20 cellular contexts compared by ENCODE assay signal in the genomic region with DNA sequence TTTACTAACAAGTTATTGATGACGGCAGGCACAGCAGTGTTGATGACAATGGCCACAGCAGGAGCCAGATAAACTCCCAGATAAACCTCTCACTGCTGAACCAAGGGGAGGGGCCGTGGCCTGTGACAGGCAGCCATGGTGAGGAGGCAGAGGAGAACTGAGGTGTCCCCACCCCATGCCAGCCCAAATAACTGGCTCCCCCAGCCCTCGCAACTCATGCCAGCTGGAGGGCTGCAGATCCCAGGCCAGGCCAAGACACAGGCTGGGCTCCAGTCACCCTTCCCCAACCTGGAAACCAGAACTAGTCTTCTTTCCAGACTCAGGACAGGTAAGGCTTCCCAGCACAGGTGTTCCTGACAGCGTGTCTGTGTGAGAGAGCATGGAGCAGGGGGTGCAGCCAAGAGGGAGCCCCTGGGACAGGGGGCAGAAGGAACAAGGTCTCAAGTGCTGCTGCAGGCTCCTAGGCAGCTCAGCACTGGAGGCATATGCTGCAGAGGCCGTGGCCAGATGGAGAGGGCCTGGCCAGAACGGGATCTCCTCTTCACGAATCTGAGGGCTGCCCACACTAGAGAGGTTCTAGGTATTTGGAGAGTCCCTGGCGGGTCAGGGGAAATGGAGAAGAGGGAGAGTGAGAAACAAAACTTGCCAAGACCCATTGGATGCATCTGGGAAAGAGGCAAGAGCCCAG. TPM values are rescaled to one million over a fixed set of nuclear protein-coding genes. Genes with fewer than 3 reads are reported as not detected.
DNase-seq lines count a peak whose midpoint lies in the region; ATAC-seq, FAIRE-seq and TF ChIP-seq lines count a peak whose summit lies in the region.
"Had no signal": no experiment of that assay in that cellular context is flagged by ENCODE, and none has a peak within 500 bp of the region (broad histone marks: within the 10 kb centered on the region; RNA-seq: fewer than 3 reads in every experiment).

No MANE protein-coding gene starts in this region.

- no peaks in the 10 kb centered on the region for H3K4me1 Mint-ChIP-seq in activated T-cell treated with anti-CD3 and anti-CD28 coated beads, Interleukin-2, amount 50 U/mL, for 4 hours (ENCODE audit: low read depth)
- H3K4me1 Mint-ChIP-seq in stimulated activated memory B cell treated with anti-CD40 and anti-IgM and Interleukin-4, amounts not matched to agents 10 μg/mL and 1 μg/mL and 100 μg/mL, for 72 hours, result no peaks in the 10 kb centered on the region

- ATAC-seq in activated T-cell treated with anti-CD3 and anti-CD28 coated beads, Interleukin-2, amount 50 U/mL, for 4 hours, result no peak
- no peak for ATAC-seq in K562
- ATAC-seq in stimulated activated memory B cell treated with anti-CD40 and anti-IgM and Interleukin-4, amounts not matched to agents 10 μg/mL and 1 μg/mL and 100 μg/mL, for 72 hours, result peak; percentile 40

- H3K27ac ChIP-seq in K562 (ENCODE audit: extremely low read depth, low read depth, low read length), result no peak overlapping the region
- H3K27ac ChIP-seq in mucosa of rectum (ENCODE audit: low read depth in 2 of 2, low read length in 2 of 2), result peak overlapping the region; percentile 83 to 88
- H3K27ac ChIP-seq: PC-9 had no signal

- no peaks in the 10 kb centered on the region for H3K9me1 ChIP-seq in K562 (ENCODE audit: control insufficient read depth, insufficient read depth, low read length)

- intact Hi-C loops in K562 (cut with micrococcal nuclease), result no loop called here

- H2AFZ ChIP-seq in K562 (ENCODE audit: low read depth, low read length), result no peak overlapping the region
- H2AFZ ChIP-seq: PC-9 had no signal

- TF ChIP-seq CTCF in K562 (IDR thresholded peaks at IDR 0.05 in 2 of 3, conservative IDR thresholded peaks at IDR 0.05 in 1 of 3; ENCODE audit: insufficient read depth in 2 of 3, low read depth in 1 of 3, low read length in 3 of 3), result no peak

- H3K27me3 Mint-ChIP-seq in activated T-cell treated with anti-CD3 and anti-CD28 coated beads, Interleukin-2, amount 50 U/mL, for 4 hours (ENCODE audit: low read depth), result no peaks in the 10 kb centered on the region
- peaks cover 11% of the 10 kb centered on the region for H3K27me3 Mint-ChIP-seq in stimulated activated memory B cell treated with anti-CD40 and anti-IgM and Interleukin-4, amounts not matched to agents 10 μg/mL and 1 μg/mL and 100 μg/mL, for 72 hours

- H3K79me2 ChIP-seq in K562 (ENCODE audit: control insufficient read depth, insufficient read depth, low read length), result no peaks in the 10 kb centered on the region

- no peak for TF ChIP-seq POLR2A in K562 (conservative IDR thresholded peaks at IDR 0.05)

- no peak overlapping the region for H3K4me3 ChIP-seq in K562
- H3K4me3 ChIP-seq in mucosa of rectum (ENCODE audit: low read length in 2 of 2), result no peak overlapping the region
- H3K4me3 ChIP-seq: PC-9 had no signal

- WGBS in K562 (ENCODE audit: insufficient coverage, low coverage, missing lambda C conversion rate), result 2% methylated on average over 8 of the region's 8 CpGs

- no peak overlapping the region for H3K4me3 Mint-ChIP-seq in activated T-cell treated with anti-CD3 and anti-CD28 coated beads, Interleukin-2, amount 50 U/mL, for 4 hours
- no peak overlapping the region for H3K4me3 Mint-ChIP-seq in stimulated activated memory B cell treated with anti-CD40 and anti-IgM and Interleukin-4, amounts not matched to agents 10 μg/mL and 1 μg/mL and 100 μg/mL, for 72 hours

- H3K36me3 Mint-ChIP-seq in activated T-cell treated with anti-CD3 and anti-CD28 coated beads, Interleukin-2, amount 50 U/mL, for 4 hours (ENCODE audit: insufficient read depth), result no peaks in the 10 kb centered on the region
- no peaks in the 10 kb centered on the region for H3K36me3 Mint-ChIP-seq in stimulated activated memory B cell treated with anti-CD40 and anti-IgM and Interleukin-4, amounts not matched to agents 10 μg/mL and 1 μg/mL and 100 μg/mL, for 72 hours

- in situ Hi-C loops in K562 (cut with MboI), result loop anchor here (10.0 kb wide), 1 partner anchor 244 kb away; no protein-coding TSS in a partner anchor

- no peaks in the 10 kb centered on the region for H3K9me3 Mint-ChIP-seq in activated T-cell treated with anti-CD3 and anti-CD28 coated beads, Interleukin-2, amount 50 U/mL, for 4 hours
- no peaks in the 10 kb centered on the region for H3K9me3 Mint-ChIP-seq in stimulated activated memory B cell treated with anti-CD40 and anti-IgM and Interleukin-4, amounts not matched to agents 10 μg/mL and 1 μg/mL and 100 μg/mL, for 72 hours

- no TSS peak for BruUV-seq in K562 (replicated peaks; lab: Mats Ljungman, UMichigan)

- no peak for TF ChIP-seq RAD21 in K562 (CRISPR knock-in tag; conservative IDR thresholded peaks at IDR 0.05 in 1 of 2, IDR thresholded peaks at IDR 0.05 in 1 of 2)

- no peak overlapping the region for H3K4me2 ChIP-seq in K562 (ENCODE audit: insufficient read depth, low read length)
- H3K4me2 ChIP-seq: PC-9 had no signal

- H3K27me3 ChIP-seq in K562 (ENCODE audit: control insufficient read depth in 2 of 2, insufficient read depth in 2 of 2, low read length in 2 of 2) (peaks cover 17 to 56% of the 10 kb centered on the region in 2 experiments; a peak in 4 of 5 replicates), mucosa of rectum (ENCODE audit: control insufficient read depth in 2 of 2, insufficient read depth in 2 of 2, low read length in 2 of 2) (no peaks in the 10 kb centered on the region)

- H3K27ac Mint-ChIP-seq in stimulated activated memory B cell treated with anti-CD40 and anti-IgM and Interleukin-4, amounts not matched to agents 10 μg/mL and 1 μg/mL and 100 μg/mL, for 72 hours, result no peak overlapping the region

- CTCF ChIA-PET in K562 (lab: Yijun Ruan, JAX; ENCODE audit: low intra/inter-chr PET ratio), result interaction anchor here (0.6 kb wide), 1 partner anchor 55 kb away, joined by 4 read pairs; no protein-coding TSS in a partner anchor

- H3K36me3 ChIP-seq in K562 (ENCODE audit: control insufficient read depth, insufficient read depth, low read length) (no peaks in the 10 kb centered on the region), mucosa of rectum (ENCODE audit: control insufficient read depth in 2 of 2, insufficient read depth in 2 of 2, low read length in 2 of 2) (peaks cover 2 to 3% of the 10 kb centered on the region in 2 donors)

- H3K9me3 ChIP-seq in K562 (replicated peaks; ENCODE audit: control insufficient read depth, insufficient read depth, low read depth, low read length) (no peaks in the 10 kb centered on the region), mucosa of rectum (ENCODE audit: control insufficient read depth in 2 of 2, low read length in 2 of 2) (peaks cover 2 to 9% of the 10 kb centered on the region in 2 donors)

- no peaks in the 10 kb centered on the region for H4K20me1 ChIP-seq in K562 (replicated peaks; ENCODE audit: control insufficient read depth, insufficient read depth, low read length)

- TF ChIP-seq EP300 in K562 (IDR thresholded peaks at IDR 0.05; ENCODE audit: low read length), result no peak

- peak; percentile 4 for DNase-seq in activated T-cell treated with anti-CD3 and anti-CD28 coated beads, Interleukin-2, amount 50 U/mL, for 1 hour
- no peak for DNase-seq in activated T-cell treated with anti-CD3 and anti-CD28 coated beads, Interleukin-2, amount 50 U/mL, for 4 hours
- DNase-seq in K562 (ENCODE audit: extremely low read depth in 1 of 4, low spot score in 3 of 4) (no peak), iPS-NIHi11 (ENCODE audit: low spot score) (no peak), A172 (ENCODE audit: low spot score) (no peak), middle frontal gyrus (ENCODE audit: extremely low spot score, low spot score) (no peak)
- DNase-seq: C1 segment of cervical spinal cord, EL, GOT3, KG1, NCI-H1092, NCI-H187 treated with DMSO at 0.1 percent for 48 hours, NCI-H2171, NCI-H446 treated with DMSO at 0.1 percent for 48 hours, NCI-H774, PC-9 had no signal

- H3K9ac ChIP-seq in K562 (ENCODE audit: insufficient read depth in 1 of 2, low read depth in 2 of 2, low read length in 2 of 2) (no peak overlapping the region), mucosa of rectum (ENCODE audit: low read depth in 1 of 2, low read length in 2 of 2) (no peak overlapping the region)

- FAIRE-seq in K562 (lab: Jason Lieb, UNC), result no peak
- FAIRE-seq: A204.1 had no signal

- POLR2A ChIA-PET in K562 (lab: Yijun Ruan, JAX), result no interaction called here

- H3K4me1 ChIP-seq in K562 (replicated peaks in 1 of 2; ENCODE audit: control insufficient read depth in 2 of 2, insufficient read depth in 2 of 2, low read length in 2 of 2) (peaks cover 5 to 8% of the 10 kb centered on the region in 2 experiments; a peak in 3 of 5 replicates), mucosa of rectum (ENCODE audit: control insufficient read depth in 2 of 2, insufficient read depth in 2 of 2, low read length in 2 of 2) (peaks cover 20 to 29% of the 10 kb centered on the region in 2 donors)

RNA-seq across cellular contexts. Expression of gene PLA2G4F, which starts 15.9 kb away (rescaled TPM):
- under 1 TPM in 1 of 3 donors, not detected in 2; 0.30 TPM for total RNA-seq in activated T-cell treated with anti-CD3 and anti-CD28 coated beads, Interleukin-2, amount 50 U/mL, for 4 hours
- not detected in 2 replicates for total RNA-seq in K562 (2011; cell fraction: chromatin; rRNA removed; ENCODE audit: low replicate concordance)
- total RNA-seq in K562 (2011; cell fraction: nucleolus; rRNA removed), result not detected in 2 replicates
- total RNA-seq in K562 (2011; cell fraction: nucleoplasm; rRNA removed), result not detected in 2 replicates
- not detected in 2 replicates for total RNA-seq in K562 (2014; rRNA removed)
- total RNA-seq in K562 (2014; rRNA removed; fragmentation: Illumina TruSeq; extraction: Trizol), result not detected in 2 replicates
- not detected in 2 replicates for total RNA-seq in K562 (2015; rRNA removed; fragmentation: Illumina TruSeq; extraction: Trizol)
- 0.02 TPM in 1 of 2 replicates, not detected in the other for total RNA-seq in K562 (2021)
- not detected in 2 replicates for polyA plus RNA-seq in K562 (2011; rRNA removed)
- polyA plus RNA-seq in K562 (2011; cell fraction: cytosol; rRNA removed), result not detected in 2 replicates
- polyA plus RNA-seq in K562 (2011; cell fraction: nucleus; rRNA removed), result not detected in 2 replicates
- polyA plus RNA-seq in K562 (2012), result not detected in 2 replicates
- not detected in 2 replicates for polyA plus RNA-seq in K562 (2014; fragmentation: Illumina TruSeq; extraction: Trizol)
- polyA plus RNA-seq in K562 (2014; fragmentation: Nextera tagmentation; extraction: Ambion mirVana), result not detected
- polyA plus RNA-seq in K562 (2014; rRNA removed), result not detected in 2 replicates
- not detected in 2 replicates for polyA minus RNA-seq in K562 (2011; rRNA and poly(A)+ RNA removed)
- polyA minus RNA-seq in K562 (2011; cell fraction: cytosol; rRNA and poly(A)+ RNA removed), result not detected in 2 replicates
- not detected in 2 replicates for polyA minus RNA-seq in K562 (2011; cell fraction: nucleus; rRNA and poly(A)+ RNA removed)
- not detected in 2 replicates for total RNA-seq in A172 (2014; rRNA removed; shearing (Covaris generic))

RNA-seq across cellular contexts. Expression of gene PLA2G4D, which starts 46.2 kb away (rescaled TPM):
- total RNA-seq in activated T-cell treated with anti-CD3 and anti-CD28 coated beads, Interleukin-2, amount 50 U/mL, for 4 hours, result not detected
- total RNA-seq in K562 (2011; cell fraction: chromatin; rRNA removed; ENCODE audit: low replicate concordance), result not detected in 2 replicates
- total RNA-seq in K562 (2011; cell fraction: nucleolus; rRNA removed), result not detected in 2 replicates
- not detected in 2 replicates for total RNA-seq in K562 (2011; cell fraction: nucleoplasm; rRNA removed)
- total RNA-seq in K562 (2014; rRNA removed) (not detected in 2 replicates), K562 (2014; rRNA removed; fragmentation: Illumina TruSeq; extraction: Trizol) (not detected in 2 replicates), K562 (2015; rRNA removed; fragmentation: Illumina TruSeq; extraction: Trizol) (not detected in 2 replicates), K562 (2021) (0.04 TPM in 1 of 2 replicates, not detected in the other)
- polyA plus RNA-seq in K562 (2011; rRNA removed) (0.04 TPM in 1 of 2 replicates, not detected in the other), K562 (2014; fragmentation: Illumina TruSeq; extraction: Trizol) (not detected in 2 replicates), K562 (2014; fragmentation: Nextera tagmentation; extraction: Ambion mirVana) (not detected), K562 (2014; rRNA removed) (not detected in 2 replicates)
- not detected in 2 replicates for polyA plus RNA-seq in K562 (2011; cell fraction: cytosol; rRNA removed)
- 0.06 TPM in 1 of 2 replicates, not detected in the other for polyA plus RNA-seq in K562 (2011; cell fraction: nucleus; rRNA removed)
- polyA plus RNA-seq in K562 (2012), result 0.03 TPM in 1 of 2 replicates, not detected in the other
- polyA minus RNA-seq in K562 (2011; rRNA and poly(A)+ RNA removed), result not detected in 2 replicates
- polyA minus RNA-seq in K562 (2011; cell fraction: cytosol; rRNA and poly(A)+ RNA removed), result not detected in 2 replicates
- polyA minus RNA-seq in K562 (2011; cell fraction: nucleus; rRNA and poly(A)+ RNA removed), result not detected in 2 replicates
- total RNA-seq in A172 (2014; rRNA removed; shearing (Covaris generic)), result not detected in 2 replicates
- total RNA-seq: MCF 10A had no signal
